ENCODE assay signal across 1 cellular context in the genomic region with DNA sequence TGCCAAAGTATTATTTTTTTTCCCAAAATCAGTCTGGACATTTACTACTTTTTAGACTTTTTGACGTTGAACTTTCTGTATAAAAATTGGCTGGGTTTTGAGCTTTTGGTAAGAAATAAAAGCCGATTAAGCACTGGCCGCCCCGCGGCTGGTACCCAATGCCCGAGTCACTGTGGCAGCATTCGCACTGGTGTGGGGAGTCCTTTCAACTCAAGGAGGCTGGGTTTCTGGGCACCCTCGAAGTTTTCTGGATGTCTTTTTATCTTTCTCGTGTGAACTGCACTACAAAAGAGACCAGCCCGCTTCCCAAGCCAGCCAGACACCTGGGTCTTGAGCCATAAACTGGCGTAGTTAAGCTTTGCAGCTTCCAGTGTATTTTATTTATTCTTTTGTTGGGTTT.
TF ChIP-seq lines count a peak whose summit lies in the region.

No MANE protein-coding gene starts in this region.

TF ChIP-seq in IMR-90, 13 proteins besides CTCF, POLR2A, EP300 and RAD21 (continued from another document):
- TF ChIP-seq, protein P1, sequence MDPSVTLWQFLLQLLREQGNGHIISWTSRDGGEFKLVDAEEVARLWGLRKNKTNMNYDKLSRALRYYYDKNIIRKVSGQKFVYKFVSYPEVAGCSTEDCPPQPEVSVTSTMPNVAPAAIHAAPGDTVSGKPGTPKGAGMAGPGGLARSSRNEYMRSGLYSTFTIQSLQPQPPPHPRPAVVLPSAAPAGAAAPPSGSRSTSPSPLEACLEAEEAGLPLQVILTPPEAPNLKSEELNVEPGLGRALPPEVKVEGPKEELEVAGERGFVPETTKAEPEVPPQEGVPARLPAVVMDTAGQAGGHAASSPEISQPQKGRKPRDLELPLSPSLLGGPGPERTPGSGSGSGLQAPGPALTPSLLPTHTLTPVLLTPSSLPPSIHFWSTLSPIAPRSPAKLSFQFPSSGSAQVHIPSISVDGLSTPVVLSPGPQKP (IDR thresholded peaks at IDR 0.05; ENCODE audit: borderline replicate concordance, low read depth, low read length): no peak
- no peak for TF ChIP-seq CEBPB (IDR thresholded peaks at IDR 0.05; ENCODE audit: low read depth, low read length)
